Comparison of ENCODE assay signal across 11 cellular contexts in the genomic region with DNA sequence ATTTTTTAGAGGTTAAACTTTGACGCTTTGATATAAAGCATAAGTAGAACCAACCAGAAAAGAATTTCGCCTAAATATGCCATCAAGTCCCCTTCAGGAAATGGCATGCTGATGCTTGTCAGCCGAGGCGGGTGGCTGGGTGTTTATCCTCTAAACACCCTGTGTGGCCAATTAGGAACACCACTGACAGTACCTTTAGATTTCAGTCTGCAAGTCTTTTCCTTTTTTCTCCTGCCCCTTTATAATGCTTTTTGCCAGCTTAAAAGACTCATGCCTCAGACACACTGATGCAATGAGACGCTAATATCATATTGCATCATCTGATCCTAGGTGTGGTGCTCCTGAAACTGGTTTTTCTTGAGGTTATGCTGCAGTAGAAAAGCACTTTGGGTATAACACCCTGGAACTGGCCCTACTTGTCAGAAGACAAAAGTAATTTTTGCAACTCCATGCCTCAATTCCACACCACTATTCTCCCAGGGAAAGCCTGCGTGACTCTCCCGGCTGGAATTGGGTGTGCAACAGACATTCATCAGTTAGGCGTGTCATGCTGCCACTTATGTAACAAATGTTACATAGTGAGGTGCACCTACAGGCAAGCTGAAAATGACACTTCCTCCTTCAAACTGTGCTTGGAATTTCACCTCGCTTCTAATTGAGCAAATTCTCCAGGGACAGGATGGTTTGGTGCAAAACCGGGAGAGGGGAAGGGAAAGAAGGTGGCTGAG. TPM values are rescaled to one million over a fixed set of nuclear protein-coding genes. Genes with fewer than 3 reads are reported as not detected.
DNase-seq lines count a peak whose midpoint lies in the region; FAIRE-seq and TF ChIP-seq lines count a peak whose summit lies in the region.
"Had no signal": no experiment of that assay in that cellular context is flagged by ENCODE, and none has a peak within 500 bp of the region (broad histone marks: within the 10 kb centered on the region; RNA-seq: fewer than 3 reads in every experiment).

No MANE protein-coding gene starts in this region.

- H3K36me3 ChIP-seq in H1 (ENCODE audit: control insufficient read depth in 2 of 4, insufficient read depth in 4 of 4, low read length in 3 of 4) = peaks cover 0 to 17% (median 5%) of the 10 kb centered on the region in 4 experiments; a peak in 4 of 8 replicates
- no peaks in the 10 kb centered on the region for H3K36me3 ChIP-seq in small intestine (ENCODE audit: control insufficient read depth in 2 of 2, insufficient read depth in 2 of 2, low read length in 2 of 2)
- H3K36me3 ChIP-seq: heart left ventricle had no signal

- H3K4me1 ChIP-seq in H1 (replicated peaks in 1 of 4; ENCODE audit: control insufficient read depth in 3 of 4, insufficient read depth in 4 of 4, low read length in 3 of 4) (peaks cover 8 to 22% (median 20%) of the 10 kb centered on the region in 4 experiments; a peak in 6 of 7 replicates), small intestine (ENCODE audit: control insufficient read depth in 2 of 2, insufficient read depth in 1 of 2, low read depth in 1 of 2, low read length in 1 of 2) (no peaks in the 10 kb centered on the region)

- no peaks in the 10 kb centered on the region for H3K9me3 ChIP-seq in H1 (ENCODE audit: insufficient read depth in 2 of 2, low read depth in 1 of 2, low read length in 1 of 2)
- no peaks in the 10 kb centered on the region for H3K9me3 ChIP-seq in small intestine (ENCODE audit: control insufficient read depth, low read depth)
- H3K9me3 ChIP-seq: heart left ventricle had no signal

- H3K27me3 ChIP-seq in H1 (replicated peaks in 1 of 4; ENCODE audit: control insufficient read depth in 3 of 4, extremely low read depth in 1 of 4, insufficient read depth in 3 of 4, low read length in 3 of 4) = peaks cover 0 to 6% (median 4%) of the 10 kb centered on the region in 4 experiments; a peak in 4 of 7 replicates
- no peaks in the 10 kb centered on the region for H3K27me3 ChIP-seq in small intestine (ENCODE audit: control insufficient read depth in 2 of 2, insufficient read depth in 2 of 2, low read length in 2 of 2)
- H3K27me3 ChIP-seq: heart left ventricle had no signal

- H3K18ac ChIP-seq in H1 (ENCODE audit: extremely low read depth, low read length) = no peak overlapping the region

- H3K27ac Mint-ChIP-seq in activated CD4-positive, alpha-beta T cell treated with anti-CD3 and anti-CD28 coated beads, Interleukin-2, amount 10 ng/mL, durations not matched to agents 7 days and 5 days = peak overlapping the region; percentile 90

- peak; percentile 16 for DNase-seq in activated CD4-positive, alpha-beta T cell treated with anti-CD3 and anti-CD28 coated beads, Interleukin-2, amount 10 ng/mL, durations not matched to agents 7 days and 5 days
- DNase-seq in activated CD4-positive, alpha-beta T cell treated with anti-CD3 and anti-CD28 coated beads, Interleukin-2, amount 50 U/mL, for 4 hours = no peak
- DNase-seq in NCI-H2171 treated with DMSO at 0.1 percent for 48 hours (lab: John Stamatoyannopoulos, UW) = peak; percentile 90
- no peak for DNase-seq in H1 (ENCODE audit: low read depth in 1 of 2, low spot score in 2 of 2)
- DNase-seq in small intestine = peak; percentile 46
- DNase-seq in stimulated activated naive CD4-positive, alpha-beta T cell treated with Interleukin-2 at 50 U/mL for 16 hours (lab: John Stamatoyannopoulos, UW) = no peak
- no peak for DNase-seq in activated CD8-positive, alpha-beta memory T cell treated with anti-CD3 and anti-CD28 coated beads, Interleukin-2, amount 50 U/mL, for 4 hours
- no peak for DNase-seq in NCI-H2081 treated with DMSO at 0.1 percent for 48 hours (lab: John Stamatoyannopoulos, UW)
- DNase-seq: stimulated activated CD4-positive, alpha-beta T cell treated with anti-CD3 and anti-CD28 coated beads, Interleukin-4, amount 100 ng/mL, for 4 hours had no signal

- H3K79me2 ChIP-seq in H1 (ENCODE audit: control insufficient read depth in 1 of 2, insufficient read depth in 2 of 2, low read length in 2 of 2) = peaks cover 8 to 29% of the 10 kb centered on the region in 2 experiments

- H3K23me2 ChIP-seq in H1 (ENCODE audit: low read depth, low read length) = peaks cover 18% of the 10 kb centered on the region

- TF ChIP-seq POLR2A in H1 (IDR thresholded peaks at IDR 0.05; ENCODE audit: control extremely low read depth in 1 of 2, low read depth in 2 of 2, low read length in 2 of 2) = no peak

- H3K4ac ChIP-seq in H1 (replicated peaks; ENCODE audit: insufficient read length, low read depth, low read length) = no peak overlapping the region

- H4K8ac ChIP-seq in H1 (ENCODE audit: extremely low read depth, insufficient read depth, low read length) = no peak overlapping the region

- FAIRE-seq in H1 (lab: Jason Lieb, UNC) (no peak), small intestine (lab: Jason Lieb, UNC) (no peak)
- FAIRE-seq: TTC549 had no signal

- no peak overlapping the region for H2AK5ac ChIP-seq in H1 (ENCODE audit: low read depth, low read length)

- WGBS in H1 (ENCODE audit: extremely low coverage in 1 of 2, insufficient coverage in 1 of 2, insufficient read length in 1 of 2, insufficient replicate concordance in 2 of 2, low coverage in 1 of 2, low lambda C conversion rate in 2 of 2, missing lambda C conversion rate in 1 of 2), 2 experiments = 27% methylated on average over 10 of the region's 10 CpGs; no CpG with 5 or more reads in 1 of the 2 experiments
- 34 to 45% (median 45%) methylated on average over 10 of the region's 10 CpGs for WGBS in small intestine, 3 donors

- H3K36me3 Mint-ChIP-seq in activated CD4-positive, alpha-beta T cell treated with anti-CD3 and anti-CD28 coated beads, Interleukin-2, amount 10 ng/mL, durations not matched to agents 7 days and 5 days (ENCODE audit: low read depth) = peaks cover 6% of the 10 kb centered on the region

- H3K9ac ChIP-seq in H1 (replicated peaks in 1 of 4; ENCODE audit: extremely low read depth in 1 of 4, low read depth in 3 of 4, low read length in 3 of 4) = no peak overlapping the region

- H2BK20ac ChIP-seq in H1 (ENCODE audit: low read length) = no peak overlapping the region

- H3K4me3 Mint-ChIP-seq in activated CD4-positive, alpha-beta T cell treated with anti-CD3 and anti-CD28 coated beads, Interleukin-2, amount 10 ng/mL, durations not matched to agents 7 days and 5 days = peak overlapping the region; percentile 81

- no peak overlapping the region for H2BK120ac ChIP-seq in H1 (replicated peaks; ENCODE audit: low read depth, low read length)

- no peak overlapping the region for H4K5ac ChIP-seq in H1 (ENCODE audit: insufficient read length, low read depth, low read length)

- H3K27ac ChIP-seq in H1 (ENCODE audit: low read depth, low read length) = no peak overlapping the region
- no peak overlapping the region for H3K27ac ChIP-seq in small intestine (ENCODE audit: low read depth in 1 of 2, low read length in 1 of 2)
- H3K27ac ChIP-seq: heart left ventricle had no signal

- peak overlapping the region; percentile 55; the same call in 1 of the 2 replicates for H2BK5ac ChIP-seq in H1 (ENCODE audit: low read depth, low read length)

- H3K14ac ChIP-seq in H1 (ENCODE audit: insufficient read length) = no peak overlapping the region

- peaks cover 36% of the 10 kb centered on the region for H3K4me1 Mint-ChIP-seq in activated CD4-positive, alpha-beta T cell treated with anti-CD3 and anti-CD28 coated beads, Interleukin-2, amount 10 ng/mL, durations not matched to agents 7 days and 5 days

- no peak for TF ChIP-seq RAD21 in H1 (IDR thresholded peaks at IDR 0.05 in 1 of 2, conservative IDR thresholded peaks at IDR 0.05 in 1 of 2; ENCODE audit: low read depth in 2 of 2, low read length in 2 of 2)

- H4K91ac ChIP-seq in H1 (replicated peaks; ENCODE audit: insufficient read length, low read length) = no peak overlapping the region

- no peak for TF ChIP-seq CTCF in H1 (IDR thresholded peaks at IDR 0.05; ENCODE audit: control extremely low read depth in 1 of 3, insufficient read depth in 1 of 3, low read depth in 1 of 3, low read length in 3 of 3)

- H3K23ac ChIP-seq in H1 (ENCODE audit: insufficient read length) = no peak overlapping the region

- H3K56ac ChIP-seq in H1 (replicated peaks; ENCODE audit: insufficient read length, low read depth, low read length) = no peak overlapping the region

- H3K4me2 ChIP-seq in H1 (ENCODE audit: insufficient read depth in 1 of 2, low read depth in 2 of 2, low read length in 2 of 2) = peak overlapping the region; percentile 86 to 93

- CTCF ChIA-PET in activated CD4-positive, alpha-beta T cell treated with anti-CD3 and anti-CD28 coated beads, Interleukin-2, amount 10 ng/mL, durations not matched to agents 7 days and 5 days (lab: Charles Lee) = interaction anchor here (0.7 to 1.2 kb wide), 3 partner anchors 8 to 95 kb away, joined by 4 to 5 read pairs (median 5); no protein-coding TSS in a partner anchor
- CTCF ChIA-PET in H1 (lab: Charles Lee; ENCODE audit: partially characterized antibody) = interaction anchor here (0.6 to 4.9 kb wide), 16 partner anchors 11 to 455 kb away, joined by 3 to 34 read pairs (median 6); no protein-coding TSS in a partner anchor

- POLR2A ChIA-PET in activated CD4-positive, alpha-beta T cell treated with anti-CD3 and anti-CD28 coated beads, Interleukin-2, amount 10 ng/mL, durations not matched to agents 7 days and 5 days (lab: Charles Lee) = no interaction called here
- POLR2A ChIA-PET in H1 (lab: Charles Lee; ENCODE audit: partially characterized antibody) = interaction anchor here (0.6 to 12.4 kb wide), 11 partner anchors 9 to 133 kb away, joined by 3 to 155 read pairs (median 9); no protein-coding TSS in a partner anchor

- no peak overlapping the region for H2AFZ ChIP-seq in H1 (ENCODE audit: low read length)

- H3K9me3 Mint-ChIP-seq in activated CD4-positive, alpha-beta T cell treated with anti-CD3 and anti-CD28 coated beads, Interleukin-2, amount 10 ng/mL, durations not matched to agents 7 days and 5 days = no peaks in the 10 kb centered on the region

- H3K79me1 ChIP-seq in H1 (ENCODE audit: low read depth, low read length) = no peaks in the 10 kb centered on the region; the same call in 1 of the 2 replicates

- peaks cover 0 to 7% of the 10 kb centered on the region in 2 experiments for H4K20me1 ChIP-seq in H1 (replicated peaks in 1 of 2; ENCODE audit: control insufficient read depth in 1 of 2, insufficient read depth in 2 of 2, low read length in 2 of 2)

- peak overlapping the region; percentile 45; the same call in 1 of the 2 replicates for H2BK12ac ChIP-seq in H1 (ENCODE audit: low read depth, low read length)

- H3K27me3 Mint-ChIP-seq in activated CD4-positive, alpha-beta T cell treated with anti-CD3 and anti-CD28 coated beads, Interleukin-2, amount 10 ng/mL, durations not matched to agents 7 days and 5 days = no peaks in the 10 kb centered on the region

- peak overlapping the region in 2 of 4 experiments; percentile 0 to 85; a peak in 3 of 8 replicates for H3K4me3 ChIP-seq in H1 (ENCODE audit: extremely low read depth in 1 of 4, insufficient read depth in 2 of 4, low read depth in 3 of 4, low read length in 4 of 4)
- no peak overlapping the region for H3K4me3 ChIP-seq in small intestine (ENCODE audit: low read depth in 1 of 2, low read length in 2 of 2)

- H2BK15ac ChIP-seq in H1 (ENCODE audit: low read length) = no peak overlapping the region

- no peak for TF ChIP-seq EP300 in H1 (IDR thresholded peaks at IDR 0.05; ENCODE audit: borderline replicate concordance in 1 of 2, low read depth in 2 of 2, low read length in 2 of 2)

RNA-seq across cellular contexts. Expression of a gene that starts 2.0 kb away (rescaled TPM):
- total RNA-seq in activated CD4-positive, alpha-beta T cell treated with anti-CD3 and anti-CD28 coated beads, Interleukin-2, amount 10 ng/mL, durations not matched to agents 7 days and 5 days = 100 to 1,000 TPM; 118 to 121 TPM
- total RNA-seq in H1 (2021; fragmentation: NEBNext Ultra II Directional; extraction: Animal tissue kit (Norgen Biotek cat#: 25700)) = 454 and 455 TPM in 2 replicates
- polyA plus RNA-seq in H1 (2011; rRNA removed) (229 and 389 TPM in 2 replicates), small intestine (10 to 100 TPM; 11.2 to 65.6 (median 12.7) TPM)
- polyA plus RNA-seq in H1 (2011; cell fraction: cytosol; rRNA removed) = 208 TPM
- polyA plus RNA-seq in H1 (2011; cell fraction: nucleus; rRNA removed) = 390 TPM
- 308 to 381 TPM (median 333 TPM) in 4 replicates for polyA plus RNA-seq in H1 (2012, experiment 1 of 2)
- polyA plus RNA-seq in H1 (2012, experiment 2 of 2) = 197 TPM
- 230 TPM for polyA plus RNA-seq in H1 (2013, experiment 1 of 2)
- 221 TPM for polyA plus RNA-seq in H1 (2013, experiment 2 of 2)
- 172 and 251 TPM in 2 replicates for polyA minus RNA-seq in H1 (2011; rRNA and poly(A)+ RNA removed)
- polyA minus RNA-seq in H1 (2011; cell fraction: cytosol; rRNA and poly(A)+ RNA removed) = 193 TPM
- polyA minus RNA-seq in H1 (2011; cell fraction: nucleus; rRNA and poly(A)+ RNA removed) = 82.4 TPM

Comparison
In these comparisons a context has a peak if more than half of its experiments do, and no peak if none do; other contexts are left out.
1. DNase-seq: peak in activated CD4-positive, alpha-beta T cell treated with anti-CD3 and anti-CD28 coated beads, Interleukin-2, amount 10 ng/mL, durations not matched to agents 7 days and 5 days (single experiment), NCI-H2171 treated with DMSO at 0.1 percent for 48 hours (single experiment) and small intestine (single experiment); none in activated CD4-positive, alpha-beta T cell treated with anti-CD3 and anti-CD28 coated beads, Interleukin-2, amount 50 U/mL, for 4 hours (0 of 2), H1 (0 of 2), stimulated activated naive CD4-positive, alpha-beta T cell treated with Interleukin-2 at 50 U/mL for 16 hours (single experiment), activated CD8-positive, alpha-beta memory T cell treated with anti-CD3 and anti-CD28 coated beads, Interleukin-2, amount 50 U/mL, for 4 hours (single experiment) and NCI-H2081 treated with DMSO at 0.1 percent for 48 hours (single experiment).